28 cellular contexts compared by ENCODE assay signal in genomic region chr11:76025817-76026216, GRCh38.
"Had no signal": no experiment of that assay in that cellular context is flagged by ENCODE, and none has a peak within 500 bp of the region (broad histone marks: within the 10 kb centered on the region; RNA-seq: fewer than 3 reads in every experiment).

No MANE protein-coding gene starts in this region.

- H3K27ac Mint-ChIP-seq: activated CD4-positive, alpha-beta memory T cell treated with anti-CD3 and anti-CD28 coated beads for 36 hours; activated CD4-positive, alpha-beta T cell treated with anti-CD3 and anti-CD28 coated beads, Interleukin-2, amount 10 ng/mL, durations not matched to agents 24 days and 14 days; activated naive CD4-positive, alpha-beta T cell treated with anti-CD3 and anti-CD28 coated beads, Interleukin-2, amount 10 ng/mL, durations not matched to agents 7 days and 5 days; activated naive CD8-positive, alpha-beta T cell treated with anti-CD3 and anti-CD28 coated beads, Interleukin-2, amount 10 ng/mL, durations not matched to agents 7 days and 5 days; activated T-cell treated with anti-CD3 and anti-CD28 coated beads, Interleukin-2, amount 50 U/mL, for 24 hours; nephron progenitor cell; T-helper 1 cell treated with Interleukin-12 subunit alpha and Interleukin-12 subunit beta and Interleukin-4 antibody, amounts not matched to agents 30 μg/mL and 1 μg/mL, for 36 hours had no signal

- H3K9me3 Mint-ChIP-seq: activated CD4-positive, alpha-beta memory T cell treated with anti-CD3 and anti-CD28 coated beads for 36 hours; activated CD4-positive, alpha-beta T cell treated with anti-CD3 and anti-CD28 coated beads, Interleukin-2, amount 10 ng/mL, durations not matched to agents 24 days and 14 days; activated T-cell treated with anti-CD3 and anti-CD28 coated beads, Interleukin-2, amount 50 U/mL, for 24 hours; central memory CD8-positive, alpha-beta T cell; naive B cell; T-helper 1 cell treated with Interleukin-12 subunit alpha and Interleukin-12 subunit beta and Interleukin-4 antibody, amounts not matched to agents 30 μg/mL and 1 μg/mL, for 36 hours had no signal

- H3K27me3 ChIP-seq: breast epithelium, gastrocnemius medialis, left lung, testis, transverse colon had no signal

- H3K27ac ChIP-seq: breast epithelium, gastrocnemius medialis, left lung, testis, transverse colon, WERI-Rb-1 had no signal

- H3K4me3 ChIP-seq: breast epithelium, gastrocnemius medialis, left lung, lung, testis, transverse colon had no signal

- DNase-seq: activated CD4-positive, alpha-beta memory T cell treated with anti-CD3 and anti-CD28 coated beads for 36 hours; activated CD4-positive, alpha-beta T cell treated with anti-CD3 and anti-CD28 coated beads, Interleukin-2, amount 10 ng/mL, durations not matched to agents 24 days and 14 days; activated CD4-positive, CD25-positive, alpha-beta regulatory T cell treated with anti-CD3 and anti-CD28 coated beads, Interleukin-2, amount 50 U/mL, for 72 hours; activated CD8-positive, alpha-beta memory T cell treated with anti-CD3 and anti-CD28 coated beads, Interleukin-2, amount 50 U/mL, for 4 hours; activated gamma-delta T cell; activated naive CD4-positive, alpha-beta T cell treated with anti-CD3 and anti-CD28 coated beads, Interleukin-2, amount 10 ng/mL, durations not matched to agents 7 days and 5 days; activated naive CD8-positive, alpha-beta T cell treated with anti-CD3 and anti-CD28 coated beads, Interleukin-2, amount 10 ng/mL, durations not matched to agents 7 days and 5 days; activated T-cell treated with anti-CD3 and anti-CD28 coated beads, Interleukin-2, amount 50 U/mL, for 24 hours; amniotic stem cell; effector CD8-positive, alpha-beta T cell; erythroblast; gastrocnemius medialis; glutamatergic neuron; left lung; naive B cell; nephron progenitor cell; right cardiac atrium; stimulated activated CD4-positive, alpha-beta T cell treated with anti-CD3 and anti-CD28 coated beads, Interleukin-12 subunit alpha, Interleukin-12 subunit beta, amount 100 ng/mL, for 4 hours; stimulated activated CD4-positive, alpha-beta T cell treated with anti-CD3 and anti-CD28 coated beads, Interleukin-4, amount 100 ng/mL, for 1 hour; stimulated activated naive CD8-positive, alpha-beta T cell treated with anti-CD3 and anti-CD28 coated beads, Interleukin-15, Interleukin-2, amounts not matched to agents 100 U/mL and 50 U/mL, for 24 hours; T-helper 9 cell; testis; transverse colon; WERI-Rb-1 had no signal

- H3K9me3 ChIP-seq: gastrocnemius medialis, left lung, testis had no signal

- H3K27me3 Mint-ChIP-seq: activated CD4-positive, alpha-beta memory T cell treated with anti-CD3 and anti-CD28 coated beads for 36 hours; activated CD4-positive, alpha-beta T cell treated with anti-CD3 and anti-CD28 coated beads, Interleukin-2, amount 10 ng/mL, durations not matched to agents 24 days and 14 days; activated naive CD4-positive, alpha-beta T cell treated with anti-CD3 and anti-CD28 coated beads, Interleukin-2, amount 10 ng/mL, durations not matched to agents 7 days and 5 days; activated naive CD8-positive, alpha-beta T cell treated with anti-CD3 and anti-CD28 coated beads, Interleukin-2, amount 10 ng/mL, durations not matched to agents 7 days and 5 days; activated T-cell treated with anti-CD3 and anti-CD28 coated beads, Interleukin-2, amount 50 U/mL, for 24 hours; central memory CD8-positive, alpha-beta T cell; naive B cell had no signal

- H3K36me3 ChIP-seq: breast epithelium, gastrocnemius medialis, left lung, transverse colon, WERI-Rb-1 had no signal

- H3K4me3 Mint-ChIP-seq: activated CD4-positive, alpha-beta memory T cell treated with anti-CD3 and anti-CD28 coated beads for 36 hours; activated CD4-positive, alpha-beta T cell treated with anti-CD3 and anti-CD28 coated beads, Interleukin-2, amount 10 ng/mL, durations not matched to agents 24 days and 14 days; activated naive CD4-positive, alpha-beta T cell treated with anti-CD3 and anti-CD28 coated beads, Interleukin-2, amount 10 ng/mL, durations not matched to agents 7 days and 5 days; activated naive CD8-positive, alpha-beta T cell treated with anti-CD3 and anti-CD28 coated beads, Interleukin-2, amount 10 ng/mL, durations not matched to agents 7 days and 5 days; activated T-cell treated with anti-CD3 and anti-CD28 coated beads, Interleukin-2, amount 50 U/mL, for 24 hours; central memory CD8-positive, alpha-beta T cell; naive B cell; nephron progenitor cell; T-helper 1 cell treated with Interleukin-12 subunit alpha and Interleukin-12 subunit beta and Interleukin-4 antibody, amounts not matched to agents 30 μg/mL and 1 μg/mL, for 36 hours had no signal

- ATAC-seq: gastrocnemius medialis; left lung; right cardiac atrium; stimulated activated naive CD8-positive, alpha-beta T cell treated with anti-CD3 and anti-CD28 coated beads, Interleukin-15, Interleukin-2, amounts not matched to agents 100 U/mL and 50 U/mL, for 24 hours had no signal

- H3K4me1 ChIP-seq: breast epithelium, testis had no signal
